ENCODE assay signal across 21 cellular contexts in genomic region chr17:34201225-34201624, GRCh38. TPM values are rescaled to one million over a fixed set of nuclear protein-coding genes. Genes with fewer than 3 reads are reported as not detected.
DNase-seq lines count a peak whose midpoint lies in the region; ATAC-seq and TF ChIP-seq lines count a peak whose summit lies in the region.
"Had no signal": no experiment of that assay in that cellular context is flagged by ENCODE, and none has a peak within 500 bp of the region (broad histone marks: within the 10 kb centered on the region; RNA-seq: fewer than 3 reads in every experiment).

No MANE protein-coding gene starts in this region.

- DNase-seq in activated CD4-positive, alpha-beta T cell treated with anti-CD3 and anti-CD28 coated beads for 48 hours = peak; percentile 22
- no peak for DNase-seq in activated CD4-positive, alpha-beta T cell treated with anti-CD3 and anti-CD28 coated beads, Interleukin-2, amount 50 U/mL, for 4 hours
- peak; percentile 24 for DNase-seq in stimulated activated CD4-positive, alpha-beta T cell treated with anti-CD3 and anti-CD28 coated beads, Interleukin-1b, Interleukin-23, amount 100 ng/mL, for 48 hours
- DNase-seq in stimulated activated CD4-positive, alpha-beta T cell treated with anti-CD3 and anti-CD28 coated beads, Interleukin-4, amount 100 ng/mL, for 1 hour = no peak
- DNase-seq in dermis blood vessel endothelial cell (peak; percentile 25), GM20000 (ENCODE audit: low spot score) (no peak), NCI-H1694 (lab: John Stamatoyannopoulos, UW) (no peak)
- no peak for DNase-seq in stimulated activated naive CD8-positive, alpha-beta T cell treated with anti-CD3 and anti-CD28 coated beads, Interleukin-15, amount 100 ng/mL, for 72 hours
- DNase-seq: 8988T; CD4-positive, alpha-beta memory T cell; dorsolateral prefrontal cortex; GOT3; Kasumi-1; midbrain; NCI-H2171; NCI-H524; Peyer's patch; SIG-M5; transverse colon had no signal

- ATAC-seq in stimulated activated naive CD8-positive, alpha-beta T cell treated with anti-CD3 and anti-CD28 coated beads, Interleukin-15, amount 100 ng/mL, for 72 hours = peak; percentile 25

- no peak overlapping the region for H3K4me3 Mint-ChIP-seq in stimulated activated naive CD8-positive, alpha-beta T cell treated with anti-CD3 and anti-CD28 coated beads, Interleukin-15, amount 100 ng/mL, for 72 hours
- H3K4me3 Mint-ChIP-seq: CD4-positive, alpha-beta memory T cell; central memory CD8-positive, alpha-beta T cell; nephron had no signal

- no peak overlapping the region for H3K27ac Mint-ChIP-seq in stimulated activated naive CD8-positive, alpha-beta T cell treated with anti-CD3 and anti-CD28 coated beads, Interleukin-15, amount 100 ng/mL, for 72 hours
- H3K27ac Mint-ChIP-seq: CD4-positive, alpha-beta memory T cell; nephron had no signal

- no peak for TF ChIP-seq CTCF in GM20000 (IDR thresholded peaks at IDR 0.05; ENCODE audit: extremely low read depth, missing control alignments)

- peaks cover 0 to 9% of the 10 kb centered on the region in 2 donors for H3K9me3 Mint-ChIP-seq in stimulated activated naive CD8-positive, alpha-beta T cell treated with anti-CD3 and anti-CD28 coated beads, Interleukin-15, amount 100 ng/mL, for 72 hours
- H3K9me3 Mint-ChIP-seq: central memory CD8-positive, alpha-beta T cell had no signal

- peaks cover 26% of the 10 kb centered on the region for H3K4me1 Mint-ChIP-seq in stimulated activated naive CD8-positive, alpha-beta T cell treated with anti-CD3 and anti-CD28 coated beads, Interleukin-15, amount 100 ng/mL, for 72 hours
- H3K4me1 Mint-ChIP-seq: nephron had no signal

- H3K27me3 Mint-ChIP-seq in stimulated activated naive CD8-positive, alpha-beta T cell treated with anti-CD3 and anti-CD28 coated beads, Interleukin-15, amount 100 ng/mL, for 72 hours = peaks cover 66% of the 10 kb centered on the region

RNA-seq across cellular contexts. Expression of gene CCL2, which starts 53.9 kb away (rescaled TPM):
- 84.3 and 218 TPM in 2 replicates for total RNA-seq in dermis blood vessel endothelial cell

Comparison
In these comparisons a context has a peak if more than half of its experiments do, and no peak if none do; other contexts are left out.
1. DNase-seq: peak in activated CD4-positive, alpha-beta T cell treated with anti-CD3 and anti-CD28 coated beads for 48 hours (single experiment), stimulated activated CD4-positive, alpha-beta T cell treated with anti-CD3 and anti-CD28 coated beads, Interleukin-1b, Interleukin-23, amount 100 ng/mL, for 48 hours (single experiment) and dermis blood vessel endothelial cell (single experiment); none in activated CD4-positive, alpha-beta T cell treated with anti-CD3 and anti-CD28 coated beads, Interleukin-2, amount 50 U/mL, for 4 hours (0 of 2), stimulated activated CD4-positive, alpha-beta T cell treated with anti-CD3 and anti-CD28 coated beads, Interleukin-4, amount 100 ng/mL, for 1 hour (single experiment), stimulated activated naive CD8-positive, alpha-beta T cell treated with anti-CD3 and anti-CD28 coated beads, Interleukin-15, amount 100 ng/mL, for 72 hours (0 of 2), GM20000 (single experiment) and NCI-H1694 (single experiment).